ENCODE assay signal across 7 cellular contexts in genomic region chr14:65321370-65321875, GRCh38.
A peak's percentile ranks its signal among the peaks of the same experiment; 100 is the strongest.
DNase-seq lines count a peak whose midpoint lies in the region; ATAC-seq and TF ChIP-seq lines count a peak whose summit lies in the region.

No MANE protein-coding gene starts in this region.

- no peak overlapping the region for H2BK15ac ChIP-seq in H9 (ENCODE audit: low read depth, low read length)

- H3K9me3 ChIP-seq in HAP-1 (no peaks in the 10 kb centered on the region), H9 (ENCODE audit: control insufficient read depth, low read depth, low read length) (no peaks in the 10 kb centered on the region)

- H4K20me1 ChIP-seq in H9 (ENCODE audit: control insufficient read depth, insufficient read depth, insufficient read length), result no peaks in the 10 kb centered on the region

- no peak overlapping the region for H3T11ph ChIP-seq in H9 (ENCODE audit: low read length)

- peak; percentile 54 for ATAC-seq in GM18868 (IDR thresholded peaks at IDR 0.05; ENCODE audit: unreplicated experiment)
- ATAC-seq in naive B cell (ENCODE audit: low read depth in 2 of 2), result no peak

- WGBS in H9 (ENCODE audit: extremely low coverage, insufficient read length, low lambda C conversion rate), result no CpG with 5 or more reads among the region's 3 CpGs

- H3K27me3 ChIP-seq in HAP-1 (ENCODE audit: low read depth), result no peaks in the 10 kb centered on the region; the same call in 1 of the 2 replicates
- no peaks in the 10 kb centered on the region for H3K27me3 ChIP-seq in H9 (ENCODE audit: insufficient read depth, low read length)

- peaks cover 23% of the 10 kb centered on the region for H3K4me1 ChIP-seq in HAP-1
- H3K4me1 ChIP-seq in H9 (ENCODE audit: insufficient read depth, low read length), result no peaks in the 10 kb centered on the region

- H3K79me1 ChIP-seq in H9 (ENCODE audit: insufficient read depth, low read depth, low read length, poor library complexity, severe bottlenecking), result no peaks in the 10 kb centered on the region

- H3K4me3 ChIP-seq in HAP-1, result no peak overlapping the region

- H3K9me3 Mint-ChIP-seq in naive B cell (peaks cover 0 to 5% (median 0%) of the 10 kb centered on the region in 7 donors), H9 (peaks cover 0 to 4% of the 10 kb centered on the region in 2 experiments; a peak in 1 of 5 replicates)

- H3K36me3 Mint-ChIP-seq in naive B cell (peaks cover 0 to 9% of the 10 kb centered on the region in 2 donors), H9 (ENCODE audit: insufficient read depth in 1 of 3, low read depth in 3 of 3) (no peaks in the 10 kb centered on the region; a peak in 1 of 7 replicates)

- no peak overlapping the region for H4K91ac ChIP-seq in H9 (ENCODE audit: insufficient read length, low read depth, low read length)

- no peaks in the 10 kb centered on the region for H3K36me3 ChIP-seq in HAP-1 (replicated peaks)

- H2AFZ ChIP-seq in H9 (ENCODE audit: low read length), result no peak overlapping the region

- DNase-seq in HAP-1 (ENCODE audit: low spot score in 2 of 2), result peak; percentile 21
- peak; percentile 52 for DNase-seq in MV-4-11 (lab: John Stamatoyannopoulos, UW)
- DNase-seq in naive B cell, result no peak
- no peak for DNase-seq in NCI-H1694 treated with DMSO at 0.1 percent for 48 hours (lab: John Stamatoyannopoulos, UW)
- no peak for DNase-seq in iPS-NIHi11 (ENCODE audit: low spot score)
- DNase-seq in H9, result no peak

- H3K56ac ChIP-seq in H9 (ENCODE audit: insufficient read length, low read depth, low read length), result no peak overlapping the region

- peak overlapping the region; percentile 10 to 91 (median 66) for H3K27ac Mint-ChIP-seq in naive B cell
- no peak overlapping the region for H3K27ac Mint-ChIP-seq in H9

- no peak overlapping the region for H4K5ac ChIP-seq in H9 (ENCODE audit: insufficient read length, low read depth, low read length)

- H2BK120ac ChIP-seq in H9 (ENCODE audit: low read depth, low read length, poor library complexity, severe bottlenecking), result no peak overlapping the region

- no peak overlapping the region for H3K4ac ChIP-seq in H9 (ENCODE audit: low read depth, low read length)

- H3K9ac ChIP-seq in H9 (ENCODE audit: extremely low read depth, insufficient read length, low read length), result no peak overlapping the region

- no peak overlapping the region for H3K14ac ChIP-seq in H9 (ENCODE audit: insufficient read depth, low read length)

- no peak overlapping the region for H3K18ac ChIP-seq in H9 (ENCODE audit: insufficient read length, low read depth, low read length)

- TF ChIP-seq CTCF in H9 (conservative IDR thresholded peaks at IDR 0.05), result no peak

- H2BK5ac ChIP-seq in H9 (ENCODE audit: insufficient read length, low read length), result no peak overlapping the region

- no peak overlapping the region for H3K27ac ChIP-seq in H9 (ENCODE audit: insufficient read length, low read depth, low read length)

- in situ Hi-C loops in HAP-1 (cut with MboI; ENCODE audit: low sequenced_read_pairs), result no loop called here

- H4K8ac ChIP-seq in H9 (replicated peaks; ENCODE audit: insufficient read length, low read depth, low read length), result no peak overlapping the region

- H3K4me2 ChIP-seq in H9 (ENCODE audit: insufficient read depth, insufficient read length, low read length), result no peak overlapping the region

- no peak overlapping the region for H2AK5ac ChIP-seq in H9 (ENCODE audit: insufficient read length, low read length)

- no peaks in the 10 kb centered on the region for H3K23me2 ChIP-seq in H9 (ENCODE audit: insufficient read length, low read depth, low read length, poor library complexity, severe bottlenecking)

- H3K79me2 ChIP-seq in H9 (ENCODE audit: insufficient read depth, low read length), result no peaks in the 10 kb centered on the region

- H3K27me3 Mint-ChIP-seq in naive B cell, result no peaks in the 10 kb centered on the region
- H3K27me3 Mint-ChIP-seq in H9 (ENCODE audit: low read depth), result peaks cover 26% of the 10 kb centered on the region

- H3K4me1 Mint-ChIP-seq in naive B cell (peaks cover 59 to 72% (median 65%) of the 10 kb centered on the region in 3 donors), H9 (peaks cover 4 to 5% of the 10 kb centered on the region in 2 experiments)

- H2BK20ac ChIP-seq in H9 (ENCODE audit: low read depth, low read length, poor library complexity, severe bottlenecking), result no peak overlapping the region

- H3K4me3 Mint-ChIP-seq in naive B cell, result peak overlapping the region in 5 of 8 donors; percentile 7 to 53 (median 27)
- no peak overlapping the region for H3K4me3 Mint-ChIP-seq in H9

- no peak overlapping the region for H3K23ac ChIP-seq in H9 (ENCODE audit: insufficient read length, low read depth, low read length)

- H2BK12ac ChIP-seq in H9 (ENCODE audit: insufficient read length, low read depth, low read length), result no peak overlapping the region

Comparison
In these comparisons a context has a peak if more than half of its experiments do, and no peak if none do; other contexts are left out.
1. DNase-seq: peak in HAP-1 (2 of 2) and MV-4-11 (single experiment); none in naive B cell (single experiment), NCI-H1694 treated with DMSO at 0.1 percent for 48 hours (single experiment), iPS-NIHi11 (single experiment) and H9 (single experiment).
2. H3K27ac Mint-ChIP-seq: peak in naive B cell (6 of 6); none in H9 (0 of 3).
3. H3K4me3 Mint-ChIP-seq: peak in naive B cell (5 of 8); none in H9 (0 of 2).